1 cellular context compared by ENCODE assay signal in genomic region chrX:49043220-49043986, GRCh38.
A peak's percentile ranks its signal among the peaks of the same experiment; 100 is the strongest.
TF ChIP-seq lines count a peak whose summit lies in the region.

TFE3 (minus strand) TSS chrX:49043357; CDS start chrX:49043226, 131 bp downstream.

TF ChIP-seq in H1, 55 proteins besides CTCF, POLR2A, EP300 and RAD21:
- TF ChIP-seq TAF7 (optimal IDR thresholded peaks at IDR 0.05; ENCODE audit: borderline replicate concordance, low read depth, low read length) (no peak), PHF8 (conservative IDR thresholded peaks at IDR 0.05; ENCODE audit: low read depth, low read length) (no peak), SP2 (IDR thresholded peaks at IDR 0.05; ENCODE audit: low read length) (no peak), CEBPB (IDR thresholded peaks at IDR 0.05; ENCODE audit: low read depth, low read length) (no peak), GABPA (IDR thresholded peaks at IDR 0.05; ENCODE audit: borderline replicate concordance, insufficient read depth, low read length) (no peak), MAFK (IDR thresholded peaks at IDR 0.05; ENCODE audit: low read depth, low read length) (no peak), SP1 (IDR thresholded peaks at IDR 0.05; ENCODE audit: low read depth, low read length) (no peak), CTBP2 (IDR thresholded peaks at IDR 0.05; ENCODE audit: borderline replicate concordance, insufficient read depth, insufficient read length, low read length) (no peak), SUZ12 (IDR thresholded peaks at IDR 0.05; ENCODE audit: low read length) (no peak), ATF3 (IDR thresholded peaks at IDR 0.05; ENCODE audit: insufficient read depth, low read depth, low read length) (0 out of 2 replicates have a peak, but pooled peaks have one; percentile 13), KDM1A (IDR thresholded peaks at IDR 0.05; ENCODE audit: borderline replicate concordance, low read length) (0 out of 2 replicates have a peak, but pooled peaks have one; percentile 17), TEAD4 (IDR thresholded peaks at IDR 0.05; ENCODE audit: low read depth, low read length) (0 out of 2 replicates have a peak, but pooled peaks have one; percentile 63), RFX5 (IDR thresholded peaks at IDR 0.05; ENCODE audit: borderline replicate concordance, low read depth, low read length) (no peak), ASH2L (IDR thresholded peaks at IDR 0.05; ENCODE audit: low read length) (no peak), EZH2 (IDR thresholded peaks at IDR 0.05; ENCODE audit: low read depth, low read length, severe bottlenecking) (no peak), RBBP5 (IDR thresholded peaks at IDR 0.05; ENCODE audit: borderline replicate concordance, low read depth, low read length) (no peak), ATF2 (IDR thresholded peaks at IDR 0.05; ENCODE audit: low read length) (no peak), TCF12 (IDR thresholded peaks at IDR 0.05; ENCODE audit: low read depth, low read length) (no peak), BRCA1 (IDR thresholded peaks at IDR 0.05; ENCODE audit: low read depth, low read length) (no peak), SIRT6 (IDR thresholded peaks at IDR 0.05; ENCODE audit: low read length) (no peak), E2F6 (IDR thresholded peaks at IDR 0.05) (no peak), HDAC2 (IDR thresholded peaks at IDR 0.05; ENCODE audit: borderline replicate concordance in 1 of 2, low read depth in 2 of 2, low read length in 2 of 2) (no peak), CREB1 (IDR thresholded peaks at IDR 0.05) (peak; percentile 74), SAP30 (IDR thresholded peaks at IDR 0.05; ENCODE audit: insufficient read depth, insufficient replicate concordance, low read length) (no peak), FOSL1 (IDR thresholded peaks at IDR 0.05; ENCODE audit: insufficient read depth, low read depth, low read length) (no peak), MAX (IDR thresholded peaks at IDR 0.05) (no peak), BACH1 (IDR thresholded peaks at IDR 0.05; ENCODE audit: low read length) (no peak), JUN (IDR thresholded peaks at IDR 0.05; ENCODE audit: low read depth, low read length) (no peak), ZNF274 (IDR thresholded peaks at IDR 0.05; ENCODE audit: borderline replicate concordance, extremely low read depth, low read length) (no peak), USF2 (IDR thresholded peaks at IDR 0.05; ENCODE audit: low read length) (no peak), CHD2 (IDR thresholded peaks at IDR 0.05; ENCODE audit: low read length) (no peak), RNF2 (IDR thresholded peaks at IDR 0.05; ENCODE audit: borderline replicate concordance, low read depth, low read length, missing control alignments, poor library complexity, severe bottlenecking) (no peak), KDM5A (IDR thresholded peaks at IDR 0.05; ENCODE audit: low read length) (no peak), GTF2F1 (IDR thresholded peaks at IDR 0.05; ENCODE audit: borderline replicate concordance, low read depth, low read length) (no peak), SIX5 (IDR thresholded peaks at IDR 0.05; ENCODE audit: low read depth, low read length) (no peak), HDAC6 (IDR thresholded peaks at IDR 0.05; ENCODE audit: low read depth, low read length) (no peak), CHD1 (IDR thresholded peaks at IDR 0.05; ENCODE audit: low read depth, low read length) (no peak), EGR1 (IDR thresholded peaks at IDR 0.05; ENCODE audit: borderline replicate concordance, low read depth, low read length) (0 out of 2 replicates have a peak, but pooled peaks have one; percentile 37), POLR2AphosphoS5 (IDR thresholded peaks at IDR 0.05; ENCODE audit: low read depth, low read length) (no peak), YY1 (IDR thresholded peaks at IDR 0.05; ENCODE audit: low read depth, low read length) (no peak), KDM4A (IDR thresholded peaks at IDR 0.05; ENCODE audit: low read depth, low read length, severe bottlenecking) (no peak), SP4 (IDR thresholded peaks at IDR 0.05; ENCODE audit: low read length) (no peak), SIN3A (conservative IDR thresholded peaks at IDR 0.05 in 1 of 2, IDR thresholded peaks at IDR 0.05 in 1 of 2; ENCODE audit: low read depth in 1 of 2, low read length in 2 of 2) (peak in 1 of 2 experiments; percentile 41; a peak in 2 of 4 replicates), RXRA (IDR thresholded peaks at IDR 0.05; ENCODE audit: insufficient read depth, low read depth, low read length) (no peak), NANOG (IDR thresholded peaks at IDR 0.05; ENCODE audit: insufficient read depth, low read depth, low read length, poor library complexity, severe bottlenecking) (no peak), BCL11A (IDR thresholded peaks at IDR 0.05; ENCODE audit: low read depth in 2 of 2, low read length in 2 of 2) (no peak), POU5F1 (IDR thresholded peaks at IDR 0.05; ENCODE audit: low read depth, low read length) (no peak), NRF1 (IDR thresholded peaks at IDR 0.05; ENCODE audit: low read depth, low read length) (peak; percentile 84), TAF1 (IDR thresholded peaks at IDR 0.05; ENCODE audit: low read depth, low read length) (0 out of 2 replicates have a peak, but pooled peaks have one; percentile 34), SRF (IDR thresholded peaks at IDR 0.05; ENCODE audit: low read depth, low read length) (no peak), TBP (IDR thresholded peaks at IDR 0.05; ENCODE audit: low read depth, low read length) (no peak), CBX5 (IDR thresholded peaks at IDR 0.05; ENCODE audit: low read depth, low read length) (no peak), JUND (IDR thresholded peaks at IDR 0.05; ENCODE audit: low read length) (peak; percentile 74; the same call in 1 of the 2 replicates), CBX8 (IDR thresholded peaks at IDR 0.05; ENCODE audit: borderline replicate concordance, low read depth, low read length) (no peak), CHD7 (IDR thresholded peaks at IDR 0.05; ENCODE audit: insufficient replicate concordance, low read length) (no peak)
